Comparison of ENCODE assay signal across 10 cellular contexts in the genomic region with DNA sequence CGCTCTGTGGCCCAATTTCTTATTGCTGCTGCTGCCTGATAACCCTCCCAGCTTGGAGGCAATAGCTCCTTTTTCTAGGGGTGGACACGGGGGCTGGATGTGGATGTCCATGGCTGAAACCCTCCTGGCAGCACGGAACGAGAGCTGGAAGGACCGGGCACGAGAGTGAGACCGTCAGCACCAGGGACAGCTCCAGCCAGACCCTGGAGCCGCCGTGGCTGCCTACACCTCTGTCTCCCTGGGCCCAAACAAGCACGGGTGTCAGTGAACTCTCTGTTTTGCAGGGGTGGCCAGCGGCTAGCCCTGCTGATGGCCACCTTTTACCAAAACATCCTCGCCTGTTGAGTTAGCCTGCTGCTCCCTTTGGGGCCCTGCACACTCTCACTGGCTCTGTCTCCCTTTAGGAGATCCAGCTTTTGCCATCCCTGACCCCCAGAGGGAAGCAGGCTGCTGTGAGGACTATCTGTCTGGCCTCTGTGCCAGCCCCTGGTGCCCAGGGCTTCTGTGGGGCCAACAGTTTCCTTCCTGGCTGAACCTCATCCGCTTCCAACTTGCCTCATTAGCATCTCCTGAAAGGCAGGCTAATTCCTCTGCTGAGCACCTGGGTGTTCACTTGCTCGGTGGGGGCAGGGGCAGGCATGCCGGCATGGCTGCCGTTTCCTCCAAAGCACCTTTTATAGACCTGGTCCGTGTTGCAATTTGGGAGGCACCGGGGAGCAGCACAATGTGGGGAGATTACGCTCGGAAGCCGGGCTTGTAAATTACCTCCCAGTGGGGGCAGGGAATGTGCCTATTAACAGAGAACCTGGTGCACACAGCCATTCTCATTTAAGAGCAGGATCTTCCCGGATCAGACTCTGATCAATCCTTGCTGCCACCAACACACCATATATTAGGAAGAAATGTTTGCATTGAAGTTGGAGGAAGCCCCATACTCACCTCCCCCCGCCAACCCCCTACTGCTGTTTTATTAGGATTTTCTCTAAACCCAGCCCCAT.
DNase-seq lines count a peak whose midpoint lies in the region; ATAC-seq and TF ChIP-seq lines count a peak whose summit lies in the region.
"Had no signal": no experiment of that assay in that cellular context is flagged by ENCODE, and none has a peak within 500 bp of the region (broad histone marks: within the 10 kb centered on the region; RNA-seq: fewer than 3 reads in every experiment).

No MANE protein-coding gene starts in this region.

- no peaks in the 10 kb centered on the region for H3K4me1 Mint-ChIP-seq in CD8-positive, alpha-beta T cell (ENCODE audit: low read depth)
- no peaks in the 10 kb centered on the region for H3K4me1 Mint-ChIP-seq in activated naive CD4-positive, alpha-beta T cell treated with anti-CD3 and anti-CD28 coated beads, Interleukin-2, amount 10 ng/mL, durations not matched to agents 7 days and 5 days

- peaks cover 6% of the 10 kb centered on the region for H3K27me3 ChIP-seq in CD8-positive, alpha-beta T cell (ENCODE audit: insufficient read depth, low read length)
- peaks cover 0 to 49% (median 14%) of the 10 kb centered on the region in 45 donors for H3K27me3 ChIP-seq in dorsolateral prefrontal cortex

- H3K27ac Mint-ChIP-seq in CD8-positive, alpha-beta T cell = no peak overlapping the region
- H3K27ac Mint-ChIP-seq in activated naive CD4-positive, alpha-beta T cell treated with anti-CD3 and anti-CD28 coated beads, Interleukin-2, amount 10 ng/mL, durations not matched to agents 7 days and 5 days = no peak overlapping the region

- H3K27me3 Mint-ChIP-seq in CD8-positive, alpha-beta T cell (ENCODE audit: low read depth) = peaks cover 38% of the 10 kb centered on the region
- H3K27me3 Mint-ChIP-seq in activated naive CD4-positive, alpha-beta T cell treated with anti-CD3 and anti-CD28 coated beads, Interleukin-2, amount 10 ng/mL, durations not matched to agents 7 days and 5 days = peaks cover 60% of the 10 kb centered on the region

- H3K9me3 ChIP-seq in CD8-positive, alpha-beta T cell (ENCODE audit: low read length) = no peaks in the 10 kb centered on the region

- H3K4me3 ChIP-seq in CD8-positive, alpha-beta T cell (ENCODE audit: low read depth, low read length) = no peak overlapping the region
- no peak overlapping the region for H3K4me3 ChIP-seq in Jurkat, Clone E6-1 (ENCODE audit: low read length)
- H3K4me3 ChIP-seq in dorsolateral prefrontal cortex = no peak overlapping the region

- no peak for ATAC-seq in CD8-positive, alpha-beta T cell
- ATAC-seq in GM21360 (IDR thresholded peaks at IDR 0.05; ENCODE audit: unreplicated experiment) = no peak
- no peak for ATAC-seq in HG02885 (IDR thresholded peaks at IDR 0.05; ENCODE audit: poor library complexity, unreplicated experiment)

- no peaks in the 10 kb centered on the region for H3K36me3 ChIP-seq in CD8-positive, alpha-beta T cell (ENCODE audit: insufficient read depth, low read length)

- no peak overlapping the region for H3K27ac ChIP-seq in CD8-positive, alpha-beta T cell (ENCODE audit: low read depth, low read length)
- peak overlapping the region in 4 of 59 donors; percentile 20 to 65 (median 32) for H3K27ac ChIP-seq in dorsolateral prefrontal cortex
- H3K27ac ChIP-seq: epithelial cell of prostate had no signal

- TF ChIP-seq CTCF in CD8-positive, alpha-beta T cell (IDR thresholded peaks at IDR 0.05) = no peak
- TF ChIP-seq CTCF in dorsolateral prefrontal cortex (IDR thresholded peaks at IDR 0.05 in 54 of 56, conservative IDR thresholded peaks at IDR 0.05 in 2 of 56; ENCODE audit: low read depth in 1 of 56, partially characterized antibody in 56 of 56) = no peak

- POLR2A ChIA-PET in CD8-positive, alpha-beta T cell (lab: Charles Lee) = no interaction called here

- H3K36me3 Mint-ChIP-seq in CD8-positive, alpha-beta T cell = no peaks in the 10 kb centered on the region
- H3K36me3 Mint-ChIP-seq in activated naive CD4-positive, alpha-beta T cell treated with anti-CD3 and anti-CD28 coated beads, Interleukin-2, amount 10 ng/mL, durations not matched to agents 7 days and 5 days = no peaks in the 10 kb centered on the region

- intact Hi-C loops in CD8-positive, alpha-beta T cell (cut with DNase I, micrococcal nuclease) = no loop called here
- intact Hi-C loops in dorsolateral prefrontal cortex (cut with DNase I) = no loop called here

- peak in 5 of 7 experiments; percentile 1 to 52 (median 21) for DNase-seq in CD8-positive, alpha-beta T cell
- peak; percentile 9 for DNase-seq in Jurkat, Clone E6-1 (ENCODE audit: low read depth, low spot score)
- DNase-seq in activated naive CD4-positive, alpha-beta T cell treated with anti-CD3 and anti-CD28 coated beads, Interleukin-2, amount 10 ng/mL, durations not matched to agents 7 days and 5 days = peak; percentile 68
- DNase-seq in iris pigment epithelial cell (ENCODE audit: low read depth) (peak; percentile 22), dorsolateral prefrontal cortex (no peak), DMS53 treated with DMSO at 0.1 percent for 48 hours (lab: John Stamatoyannopoulos, UW; ENCODE audit: unreplicated experiment) (no peak)
- DNase-seq: SHP77 had no signal

- H3K9me3 Mint-ChIP-seq in CD8-positive, alpha-beta T cell = no peaks in the 10 kb centered on the region
- H3K9me3 Mint-ChIP-seq in activated naive CD4-positive, alpha-beta T cell treated with anti-CD3 and anti-CD28 coated beads, Interleukin-2, amount 10 ng/mL, durations not matched to agents 7 days and 5 days = no peaks in the 10 kb centered on the region

- H3K4me1 ChIP-seq in CD8-positive, alpha-beta T cell (ENCODE audit: insufficient read depth, low read length) = no peaks in the 10 kb centered on the region

- CTCF ChIA-PET in CD8-positive, alpha-beta T cell (lab: Charles Lee) = no interaction called here
- CTCF ChIA-PET in activated naive CD4-positive, alpha-beta T cell treated with anti-CD3 and anti-CD28 coated beads, Interleukin-2, amount 10 ng/mL, durations not matched to agents 7 days and 5 days (lab: Charles Lee) = no interaction called here

- H3K4me3 Mint-ChIP-seq in CD8-positive, alpha-beta T cell = no peak overlapping the region
- no peak overlapping the region for H3K4me3 Mint-ChIP-seq in activated naive CD4-positive, alpha-beta T cell treated with anti-CD3 and anti-CD28 coated beads, Interleukin-2, amount 10 ng/mL, durations not matched to agents 7 days and 5 days

Comparison
In these comparisons a context has a peak if more than half of its experiments do, and no peak if none do; other contexts are left out.
1. DNase-seq: peak in CD8-positive, alpha-beta T cell (5 of 7), Jurkat, Clone E6-1 (single experiment), activated naive CD4-positive, alpha-beta T cell treated with anti-CD3 and anti-CD28 coated beads, Interleukin-2, amount 10 ng/mL, durations not matched to agents 7 days and 5 days (single experiment) and iris pigment epithelial cell (single experiment); none in dorsolateral prefrontal cortex (0 of 10) and DMS53 treated with DMSO at 0.1 percent for 48 hours (single experiment).